Comparison of ENCODE assay signal across 32 cellular contexts in genomic region chr3:171065732-171066131, GRCh38. TPM values are rescaled to one million over a fixed set of nuclear protein-coding genes. Genes with fewer than 3 reads are reported as not detected.
"Had no signal": no experiment of that assay in that cellular context is flagged by ENCODE, and none has a peak within 500 bp of the region (broad histone marks: within the 10 kb centered on the region; RNA-seq: fewer than 3 reads in every experiment).

No MANE protein-coding gene starts in this region.

- FAIRE-seq: colon, endometrium, islet of Langerhans, keratinocyte had no signal

- H3K9me3 ChIP-seq: esophagus squamous epithelium, gastrocnemius medialis, heart right ventricle, left lung, lower lobe of right lung had no signal

- ATAC-seq: effector memory CD8-positive, alpha-beta T cell; esophagus mucosa; gastrocnemius medialis; heart right ventricle; left cardiac atrium; left lung; left ventricle myocardium superior; lower lobe of right lung; naive thymus-derived CD4-positive, alpha-beta T cell had no signal

- H3K4me3 ChIP-seq: coronary artery, dorsolateral prefrontal cortex, esophagus squamous epithelium, gastrocnemius medialis, heart right ventricle, left lung, lower lobe of right lung had no signal

- H3K4me1 ChIP-seq: esophagus squamous epithelium, gastrocnemius medialis, heart right ventricle, left lung, lower lobe of right lung had no signal

- DNase-seq: dermis blood vessel endothelial cell; dorsolateral prefrontal cortex; effector CD4-positive, alpha-beta T cell; effector memory CD8-positive, alpha-beta T cell; endodermal cell; erythroblast; esophagus squamous epithelium; foreskin fibroblast; foreskin melanocyte; gastrocnemius medialis; glutamatergic neuron; head of caudate nucleus; heart right ventricle; hippocampal formation; left cardiac atrium; left lung; left ventricle myocardium superior; lower lobe of right lung; mesenchymal stem cell; naive thymus-derived CD4-positive, alpha-beta T cell had no signal

- H3K27me3 ChIP-seq: dorsolateral prefrontal cortex, esophagus squamous epithelium, gastrocnemius medialis, heart right ventricle, left lung had no signal

- H3K27ac ChIP-seq: coronary artery, dorsolateral prefrontal cortex, epithelial cell of prostate, esophagus squamous epithelium, gastrocnemius medialis, heart right ventricle, left lung, lower lobe of right lung had no signal

RNA-seq across cellular contexts. Expression of gene SLC2A2, which starts 39.2 kb away (rescaled TPM):
- total RNA-seq: dermis blood vessel endothelial cell; esophagus mucosa; esophagus squamous epithelium; glomerular endothelial cell; heart right ventricle; kidney epithelial cell; left cardiac atrium; left lung; left ventricle myocardium superior; lower leg skin; lower lobe of right lung; lung microvascular endothelial cell; mesothelial cell of epicardium; naive thymus-derived CD4-positive, alpha-beta T cell had no signal
- polyA plus RNA-seq: heart right ventricle; keratinocyte; naive thymus-derived CD4-positive, alpha-beta T cell had no signal
